Comparison of ENCODE assay signal across 23 cellular contexts in genomic region chr4:138572007-138572406, GRCh38.
"Had no signal": no experiment of that assay in that cellular context is flagged by ENCODE, and none has a peak within 500 bp of the region (broad histone marks: within the 10 kb centered on the region; RNA-seq: fewer than 3 reads in every experiment).

No MANE protein-coding gene starts in this region.

- H3K27me3 Mint-ChIP-seq: activated CD8-positive, alpha-beta T cell treated with anti-CD3 and anti-CD28 coated beads for 36 hours; activated naive CD4-positive, alpha-beta T cell treated with anti-CD3 and anti-CD28 coated beads, Interleukin-2, amount 10 ng/mL, durations not matched to agents 7 days and 5 days; activated naive CD8-positive, alpha-beta T cell treated with anti-CD3 and anti-CD28 coated beads for 36 hours had no signal

- H3K36me3 Mint-ChIP-seq: activated naive CD4-positive, alpha-beta T cell treated with anti-CD3 and anti-CD28 coated beads, Interleukin-2, amount 10 ng/mL, durations not matched to agents 7 days and 5 days had no signal

- H3K27ac Mint-ChIP-seq: activated CD8-positive, alpha-beta T cell treated with anti-CD3 and anti-CD28 coated beads for 36 hours; activated naive CD4-positive, alpha-beta T cell treated with anti-CD3 and anti-CD28 coated beads, Interleukin-2, amount 10 ng/mL, durations not matched to agents 7 days and 5 days; activated naive CD8-positive, alpha-beta T cell treated with anti-CD3 and anti-CD28 coated beads for 36 hours; activated T-cell treated with anti-CD3 and anti-CD28 coated beads, Interleukin-2, amount 50 U/mL, for 72 hours; activated T-helper 2 cell treated with anti-CD3 and anti-CD28 coated beads, Interferon-gamma antibody, Interleukin-2, Interleukin-4, amounts not matched to agents 10 μg/mL and 5 μg/mL and 100 μg/mL, durations not matched to agents 14 hours and 24 hours and 36 hours; T-helper 2 cell treated with Interferon-gamma antibody and Interleukin-4, amounts not matched to agents 5 μg/mL and 100 μg/mL, for 36 hours had no signal

- DNase-seq: activated CD4-positive, alpha-beta T cell treated with anti-CD3 and anti-CD28 coated beads for 4 hours; activated CD8-positive, alpha-beta memory T cell treated with anti-CD3 and anti-CD28 coated beads, Interleukin-2, amount 50 U/mL, for 4 hours; activated CD8-positive, alpha-beta T cell treated with anti-CD3 and anti-CD28 coated beads for 36 hours; activated gamma-delta T cell treated with Interleukin-2 at 50 U/mL for 16 hours; activated naive CD4-positive, alpha-beta T cell treated with anti-CD3 and anti-CD28 coated beads, Interleukin-2, amount 10 ng/mL, durations not matched to agents 7 days and 5 days; activated naive CD8-positive, alpha-beta T cell treated with anti-CD3 and anti-CD28 coated beads for 36 hours; activated T-cell treated with anti-CD3 and anti-CD28 coated beads, Interleukin-2, amount 50 U/mL, for 72 hours; brain microvascular endothelial cell; caudate nucleus; MG63; NCI-H1105; NCI-H1436; NCI-H1694 treated with DMSO at 0.1 percent for 48 hours; NCI-H2029 treated with DMSO at 0.1 percent for 48 hours; NCI-H345; NCI-H510A; NCI-H526 treated with DMSO at 0.1 percent for 48 hours; NCI-H82; SIG-M5 had no signal

- H3K4me3 ChIP-seq: MG63, SK-N-MC had no signal

- H3K27me3 ChIP-seq: brain microvascular endothelial cell, MG63 had no signal

- H3K4me1 Mint-ChIP-seq: activated naive CD4-positive, alpha-beta T cell treated with anti-CD3 and anti-CD28 coated beads, Interleukin-2, amount 10 ng/mL, durations not matched to agents 7 days and 5 days; activated naive CD8-positive, alpha-beta T cell treated with anti-CD3 and anti-CD28 coated beads for 36 hours had no signal

- H3K27ac ChIP-seq: brain microvascular endothelial cell, SK-N-MC had no signal

- H3K9me3 ChIP-seq: MG63 had no signal

- H3K4me3 Mint-ChIP-seq: activated CD8-positive, alpha-beta T cell treated with anti-CD3 and anti-CD28 coated beads for 36 hours; activated naive CD4-positive, alpha-beta T cell treated with anti-CD3 and anti-CD28 coated beads, Interleukin-2, amount 10 ng/mL, durations not matched to agents 7 days and 5 days; activated naive CD8-positive, alpha-beta T cell treated with anti-CD3 and anti-CD28 coated beads for 36 hours; activated T-cell treated with anti-CD3 and anti-CD28 coated beads, Interleukin-2, amount 50 U/mL, for 72 hours; T-helper 2 cell treated with Interferon-gamma antibody and Interleukin-4, amounts not matched to agents 5 μg/mL and 100 μg/mL, for 36 hours had no signal

- H3K36me3 ChIP-seq: brain microvascular endothelial cell, MG63 had no signal

- ATAC-seq: activated CD4-positive, CD25-positive, alpha-beta regulatory T cell treated with anti-CD3 and anti-CD28 coated beads, Interleukin-2, amount 50 U/mL, for 24 hours; activated CD8-positive, alpha-beta T cell treated with anti-CD3 and anti-CD28 coated beads for 36 hours; activated T-cell treated with anti-CD3 and anti-CD28 coated beads, Interleukin-2, amount 50 U/mL, for 72 hours had no signal
